In genomic region chr18:44458777-44459176, GRCh38 we compare ENCODE assay signal across 12 cellular contexts.
DNase-seq lines count a peak whose midpoint lies in the region; ATAC-seq and TF ChIP-seq lines count a peak whose summit lies in the region.
"Had no signal": no experiment of that assay in that cellular context is flagged by ENCODE, and none has a peak within 500 bp of the region (broad histone marks: within the 10 kb centered on the region; RNA-seq: fewer than 3 reads in every experiment).

No MANE protein-coding gene starts in this region.

- H3K36me3 ChIP-seq in PC-3 (ENCODE audit: low read depth, low read length) (no peaks in the 10 kb centered on the region), osteoblast (ENCODE audit: insufficient read depth, low read length) (no peaks in the 10 kb centered on the region)

- H3K9me2 ChIP-seq in PC-3 (replicated peaks; ENCODE audit: low read length): no peaks in the 10 kb centered on the region

- CTCF ChIA-PET in PC-3 (lab: Charles Lee): no interaction called here

- H3F3A ChIP-seq in PC-3 (ENCODE audit: low read length, unreplicated experiment): no peaks in the 10 kb centered on the region

- no peak overlapping the region for H3K9ac ChIP-seq in PC-3 (ENCODE audit: low read length)

- H3K4me2 ChIP-seq in PC-3 (ENCODE audit: low read length): no peak overlapping the region
- H3K4me2 ChIP-seq in osteoblast (ENCODE audit: insufficient read depth, low read length): no peak overlapping the region

- no peaks in the 10 kb centered on the region for H3K27me3 ChIP-seq in PC-3 (ENCODE audit: low read length)
- H3K27me3 ChIP-seq in osteoblast (ENCODE audit: insufficient read depth, low read length): no peaks in the 10 kb centered on the region

- no peaks in the 10 kb centered on the region for H4K20me1 ChIP-seq in PC-3 (ENCODE audit: low read length)
- H4K20me1 ChIP-seq in osteoblast (ENCODE audit: insufficient read depth, low read length): no peaks in the 10 kb centered on the region

- no peaks in the 10 kb centered on the region for H3K9me3 ChIP-seq in PC-3 (ENCODE audit: low read length)
- no peaks in the 10 kb centered on the region for H3K9me3 ChIP-seq in osteoblast (ENCODE audit: low read depth, low read length)

- BruUV-seq in PC-3 (replicated peaks; lab: Mats Ljungman, UMichigan): no TSS peak

- H3K27ac ChIP-seq in PC-3 (ENCODE audit: low read length) (no peak overlapping the region), epithelial cell of prostate (peak overlapping the region; percentile 20), osteoblast (ENCODE audit: low read depth, low read length) (no peak overlapping the region)

- POLR2A ChIA-PET in PC-3 (lab: Charles Lee; ENCODE audit: unreplicated experiment): no interaction called here

- no peak overlapping the region for H2AFZ ChIP-seq in PC-3 (ENCODE audit: low read length)
- no peak overlapping the region for H2AFZ ChIP-seq in osteoblast (ENCODE audit: low read length)

- H3K79me2 ChIP-seq in PC-3 (ENCODE audit: low read length) (no peaks in the 10 kb centered on the region), osteoblast (ENCODE audit: insufficient read depth, low read length) (no peaks in the 10 kb centered on the region)

- DNase-seq in EH (ENCODE audit: low read depth) (peak; percentile 79), PC-3 (peak; percentile 37), epithelial cell of prostate (ENCODE audit: low read depth, low spot score) (peak; percentile 77), osteoblast (ENCODE audit: insufficient read length, low spot score, missing footprints) (peak; percentile 21), posterior cingulate gyrus (no peak), hepatic stellate cell (ENCODE audit: low spot score) (no peak)
- no peak for DNase-seq in effector CD4-positive, alpha-beta T cell
- DNase-seq: activated CD8-positive, alpha-beta T cell treated with anti-CD3 and anti-CD28 coated beads for 36 hours; COR-L47; left colon; T-helper 2 cell had no signal

- TF ChIP-seq CTCF in PC-3 (conservative IDR thresholded peaks at IDR 0.05; ENCODE audit: low read depth, low read length) (no peak), osteoblast (IDR thresholded peaks at IDR 0.05; ENCODE audit: extremely low read depth, low read depth, low read length) (peak; percentile 17)

- H3K4me1 ChIP-seq in PC-3 (ENCODE audit: insufficient read depth, low read length): no peaks in the 10 kb centered on the region
- H3K4me1 ChIP-seq in osteoblast (ENCODE audit: insufficient read depth, low read length): no peaks in the 10 kb centered on the region

- ATAC-seq in PC-3 (peak; percentile 64), HG03159 (IDR thresholded peaks at IDR 0.05; ENCODE audit: unreplicated experiment) (no peak)
- ATAC-seq: activated CD8-positive, alpha-beta T cell treated with anti-CD3 and anti-CD28 coated beads for 36 hours; left colon had no signal

- H3K4me3 ChIP-seq in PC-3 (ENCODE audit: low read length): no peak overlapping the region
- no peak overlapping the region for H3K4me3 ChIP-seq in osteoblast (ENCODE audit: insufficient read depth, low read length)

- intact Hi-C loops in PC-3 (cut with micrococcal nuclease) (no loop called here), posterior cingulate gyrus (cut with DNase I) (no loop called here)

Comparison
In these comparisons a context has a peak if more than half of its experiments do, and no peak if none do; other contexts are left out.
1. DNase-seq: peak in EH (single experiment), PC-3 (single experiment), epithelial cell of prostate (single experiment) and osteoblast (single experiment); none in posterior cingulate gyrus (0 of 10), hepatic stellate cell (single experiment) and effector CD4-positive, alpha-beta T cell (single experiment).